Comparison of ENCODE assay signal across 10 cellular contexts in the genomic region with DNA sequence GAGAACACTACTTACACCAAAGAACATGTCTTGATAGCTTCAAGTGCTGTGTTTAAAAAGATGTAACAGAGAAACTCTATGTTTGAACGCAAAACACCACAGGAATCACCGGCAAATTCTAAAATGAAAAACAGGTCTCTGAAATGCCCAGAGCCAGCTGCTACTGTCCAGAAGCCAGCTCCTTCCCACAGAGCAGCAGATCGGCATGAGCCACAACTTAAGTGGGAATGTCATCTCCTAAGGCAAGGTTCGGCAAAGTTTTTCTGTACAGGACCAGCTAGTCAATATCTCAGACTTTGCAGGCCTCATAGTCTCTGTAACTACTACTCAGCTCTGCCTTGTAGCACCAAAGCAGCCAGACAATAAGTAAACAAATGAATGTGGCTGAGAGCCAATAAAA. TPM values are rescaled to one million over a fixed set of nuclear protein-coding genes. Genes with fewer than 3 reads are reported as not detected.
DNase-seq lines count a peak whose midpoint lies in the region; ATAC-seq and TF ChIP-seq lines count a peak whose summit lies in the region.
"Had no signal": no experiment of that assay in that cellular context is flagged by ENCODE, and none has a peak within 500 bp of the region (broad histone marks: within the 10 kb centered on the region; RNA-seq: fewer than 3 reads in every experiment).

No MANE protein-coding gene starts in this region.

- H3K4me1 ChIP-seq in Peyer's patch (peaks cover 0 to 25% (median 1%) of the 10 kb centered on the region in 4 donors), parathyroid adenoma (peaks cover 18% of the 10 kb centered on the region)

- H3K36me3 ChIP-seq in Peyer's patch, result no peaks in the 10 kb centered on the region
- H3K36me3 ChIP-seq in parathyroid adenoma (ENCODE audit: control insufficient read depth, insufficient read depth, low read length), result no peaks in the 10 kb centered on the region

- H3K4me3 Mint-ChIP-seq in activated T-helper 17 cell treated with anti-CD3 and anti-CD28 coated beads, Interleukin-2, amount 50 U/mL, for 72 hours, result no peak overlapping the region
- H3K4me3 Mint-ChIP-seq: activated T-cell treated with anti-CD3 and anti-CD28 coated beads, Interleukin-2, amount 50 U/mL, for 72 hours; memory B cell had no signal

- TF ChIP-seq CTCF in Peyer's patch (IDR thresholded peaks at IDR 0.05) (no peak), fibroblast of villous mesenchyme (IDR thresholded peaks at IDR 0.05; ENCODE audit: insufficient read depth, low read depth, low read length) (no peak), parathyroid adenoma (IDR thresholded peaks at IDR 0.05) (no peak)

- H3K27ac ChIP-seq in Peyer's patch, result peak overlapping the region; percentile 3 to 71 (median 59)
- H3K27ac ChIP-seq in parathyroid adenoma, result peak overlapping the region; percentile 92

- H3K9ac ChIP-seq in parathyroid adenoma, result no peak overlapping the region

- H3K27me3 ChIP-seq in Peyer's patch, result no peaks in the 10 kb centered on the region
- no peaks in the 10 kb centered on the region for H3K27me3 ChIP-seq in parathyroid adenoma (ENCODE audit: control insufficient read depth, insufficient read depth, low read length)

- H3K79me2 ChIP-seq in parathyroid adenoma, result peaks cover 23% of the 10 kb centered on the region

- peak overlapping the region; percentile 43 for H2AFZ ChIP-seq in parathyroid adenoma

- no peak for ATAC-seq in activated T-helper 17 cell treated with anti-CD3 and anti-CD28 coated beads, Interleukin-2, amount 50 U/mL, for 72 hours (replicated peaks)
- no peak for ATAC-seq in HG03457 (IDR thresholded peaks at IDR 0.05; ENCODE audit: unreplicated experiment)
- ATAC-seq: activated T-cell treated with anti-CD3 and anti-CD28 coated beads, Interleukin-2, amount 50 U/mL, for 72 hours had no signal

- H3K4me1 Mint-ChIP-seq in activated T-helper 17 cell treated with anti-CD3 and anti-CD28 coated beads, Interleukin-2, amount 50 U/mL, for 72 hours, result peaks cover 3% of the 10 kb centered on the region
- H3K4me1 Mint-ChIP-seq: memory B cell had no signal

- H3K36me3 Mint-ChIP-seq in activated T-helper 17 cell treated with anti-CD3 and anti-CD28 coated beads, Interleukin-2, amount 50 U/mL, for 72 hours (ENCODE audit: low read depth), result peaks cover 8% of the 10 kb centered on the region
- H3K36me3 Mint-ChIP-seq: memory B cell had no signal

- no peak overlapping the region for H3K27ac Mint-ChIP-seq in activated T-helper 17 cell treated with anti-CD3 and anti-CD28 coated beads, Interleukin-2, amount 50 U/mL, for 72 hours
- H3K27ac Mint-ChIP-seq: activated T-cell treated with anti-CD3 and anti-CD28 coated beads, Interleukin-2, amount 50 U/mL, for 72 hours; memory B cell had no signal

- H3K9me3 Mint-ChIP-seq in activated T-helper 17 cell treated with anti-CD3 and anti-CD28 coated beads, Interleukin-2, amount 50 U/mL, for 72 hours, result no peaks in the 10 kb centered on the region
- H3K9me3 Mint-ChIP-seq: activated T-cell treated with anti-CD3 and anti-CD28 coated beads, Interleukin-2, amount 50 U/mL, for 72 hours; memory B cell had no signal

- H3K4me3 ChIP-seq in Peyer's patch (peak overlapping the region in 3 of 4 donors; percentile 1 to 44 (median 28)), fibroblast of villous mesenchyme (ENCODE audit: low read depth, low read length) (peak overlapping the region; percentile 94), parathyroid adenoma (ENCODE audit: low read depth, low read length) (no peak overlapping the region)

- TF ChIP-seq POLR2A in Peyer's patch (IDR thresholded peaks at IDR 0.05), result no peak

- H3K27me3 Mint-ChIP-seq in activated T-helper 17 cell treated with anti-CD3 and anti-CD28 coated beads, Interleukin-2, amount 50 U/mL, for 72 hours, result peaks cover 22% of the 10 kb centered on the region

- no peak overlapping the region for H3K4me2 ChIP-seq in parathyroid adenoma (ENCODE audit: low read length)

- H3K9me3 ChIP-seq in Peyer's patch, result no peaks in the 10 kb centered on the region
- no peaks in the 10 kb centered on the region for H3K9me3 ChIP-seq in parathyroid adenoma (ENCODE audit: control insufficient read depth, low read length)

- DNase-seq in Ammon's horn (ENCODE audit: low spot score) (peak; percentile 39), Peyer's patch (no peak), fibroblast of villous mesenchyme (ENCODE audit: low read depth) (no peak), mesenteric fat pad (ENCODE audit: low spot score) (no peak)
- no peak for DNase-seq in stimulated activated CD8-positive, alpha-beta memory T cell treated with anti-CD3 and anti-CD28 coated beads, Interleukin-4, amount 100 ng/mL, for 48 hours
- DNase-seq: activated T-cell treated with anti-CD3 and anti-CD28 coated beads, Interleukin-2, amount 50 U/mL, for 72 hours had no signal

RNA-seq across cellular contexts. Expression of a gene that starts 4.9 kb away (rescaled TPM):
- total RNA-seq in Peyer's patch (10 to 100 TPM in 3 of 4 donors, 1 to 10 TPM in 1; 9.9 to 78.8 (median 56.0) TPM), fibroblast of villous mesenchyme (154 and 393 TPM in 2 replicates), mesenteric fat pad (219 TPM)
- total RNA-seq in activated T-helper 17 cell treated with anti-CD3 and anti-CD28 coated beads, Interleukin-2, amount 50 U/mL, for 72 hours, result 1 to 10 TPM; 3.7 to 6.6 TPM
